8 cellular contexts compared by ENCODE assay signal in genomic region chr10:7471720-7472367, GRCh38.
DNase-seq lines count a peak whose midpoint lies in the region; ATAC-seq and TF ChIP-seq lines count a peak whose summit lies in the region.

No MANE protein-coding gene starts in this region.

- no peaks in the 10 kb centered on the region for H3K36me3 ChIP-seq in BE2C

- H3K27me3 ChIP-seq in BE2C, result peaks cover 2% of the 10 kb centered on the region; the same call in 1 of the 2 replicates

- no peaks in the 10 kb centered on the region for H3K4me1 ChIP-seq in BE2C

- H3K27me3 Mint-ChIP-seq in effector memory CD8-positive, alpha-beta T cell, result no peaks in the 10 kb centered on the region

- no peak overlapping the region for H3K4me3 ChIP-seq in BE2C (ENCODE audit: low read depth, low read length)

- H3K9me3 ChIP-seq in BE2C, result no peaks in the 10 kb centered on the region

- DNase-seq in effector memory CD8-positive, alpha-beta T cell, result no peak
- DNase-seq in NCI-H1694 (lab: John Stamatoyannopoulos, UW) (no peak), hepatic stellate cell (ENCODE audit: low spot score) (no peak), epidermal melanocyte (ENCODE audit: insufficient read length, low spot score) (no peak), BE2C (no peak)

- no peaks in the 10 kb centered on the region for H3K9me3 Mint-ChIP-seq in effector memory CD8-positive, alpha-beta T cell

- ATAC-seq in GM18505 (IDR thresholded peaks at IDR 0.05; ENCODE audit: unreplicated experiment) (peak; percentile 84), GM21423 (IDR thresholded peaks at IDR 0.05; ENCODE audit: unreplicated experiment) (peak; percentile 84), HG03558 (IDR thresholded peaks at IDR 0.05; ENCODE audit: extremely low read depth, unreplicated experiment) (peak; percentile 70)
- ATAC-seq in effector memory CD8-positive, alpha-beta T cell (replicated peaks), result peak; percentile 75

- peaks cover 18 to 21% of the 10 kb centered on the region in 2 donors for H3K4me1 Mint-ChIP-seq in effector memory CD8-positive, alpha-beta T cell (ENCODE audit: low read depth in 2 of 2)

- H3K36me3 Mint-ChIP-seq in effector memory CD8-positive, alpha-beta T cell (ENCODE audit: insufficient read depth), result peaks cover 2% of the 10 kb centered on the region

- H3K27ac Mint-ChIP-seq in effector memory CD8-positive, alpha-beta T cell, result peak overlapping the region; percentile 87 to 89

- no peak for TF ChIP-seq CTCF in BE2C (IDR thresholded peaks at IDR 0.05; ENCODE audit: low read depth, low read length)

- H3K4me3 Mint-ChIP-seq in effector memory CD8-positive, alpha-beta T cell, result peak overlapping the region; percentile 78 to 85

- peak; percentile 18 for TF ChIP-seq POLR2A in GM18505 (IDR thresholded peaks at IDR 0.05; ENCODE audit: borderline replicate concordance, extremely low read depth, insufficient read depth, insufficient read length)
